Comparison of ENCODE assay signal across 8 cellular contexts in genomic region chr12:59595097-59595496, GRCh38. TPM values are rescaled to one million over a fixed set of nuclear protein-coding genes. Genes with fewer than 3 reads are reported as not detected.
DNase-seq lines count a peak whose midpoint lies in the region; ATAC-seq, FAIRE-seq and TF ChIP-seq lines count a peak whose summit lies in the region.

No MANE protein-coding gene starts in this region.

- 2% methylated on average over 1 of the region's 1 CpG for WGBS in HepG2 (ENCODE audit: low lambda C conversion rate)

- no peaks in the 10 kb centered on the region for H3K36me3 ChIP-seq in HepG2 (replicated peaks in 1 of 2; ENCODE audit: control insufficient read depth in 1 of 2, insufficient read depth in 2 of 2, low read length in 2 of 2)

- peak overlapping the region; percentile 98 for H3K4me2 ChIP-seq in HepG2 (ENCODE audit: low read depth, low read length)

- TF ChIP-seq EP300 in HepG2 (IDR thresholded peaks at IDR 0.05; ENCODE audit: low read depth in 2 of 2, low read length in 2 of 2) = no peak
- TF ChIP-seq EP300 in HepG2 (CRISPR knock-in tag; IDR thresholded peaks at IDR 0.05; ENCODE audit: borderline replicate concordance) = no peak

- H3K9me3 ChIP-seq in HepG2 (ENCODE audit: low read length) = no peaks in the 10 kb centered on the region

- no peaks in the 10 kb centered on the region for H3K79me2 ChIP-seq in HepG2 (ENCODE audit: insufficient read depth, low read length)

- no TSS peak for BruUV-seq in HepG2 (replicated peaks; lab: Mats Ljungman, UMichigan)

- ATAC-seq in activated naive CD4-positive, alpha-beta T cell treated with anti-CD3 and anti-CD28 coated beads, Interleukin-2, amount 50 U/mL, for 72 hours = no peak
- no peak for ATAC-seq in HepG2
- no peak for ATAC-seq in HG03520 (IDR thresholded peaks at IDR 0.05; ENCODE audit: unreplicated experiment)

- no peak overlapping the region for H2AFZ ChIP-seq in HepG2 (ENCODE audit: low read length)

- peak overlapping the region; percentile 38 to 71 (median 69); a peak in 4 of 6 replicates for H3K4me3 ChIP-seq in HepG2 (replicated peaks in 1 of 3; ENCODE audit: insufficient read depth in 1 of 3, low read depth in 2 of 3, low read length in 3 of 3)

- peaks cover 14% of the 10 kb centered on the region for H3K36me3 Mint-ChIP-seq in activated naive CD4-positive, alpha-beta T cell treated with anti-CD3 and anti-CD28 coated beads for 36 hours (ENCODE audit: low read depth)
- peaks cover 23 to 32% of the 10 kb centered on the region in 2 donors for H3K36me3 Mint-ChIP-seq in activated naive CD4-positive, alpha-beta T cell treated with anti-CD3 and anti-CD28 coated beads, Interleukin-2, amount 50 U/mL, for 72 hours
- peaks cover 3% of the 10 kb centered on the region for H3K36me3 Mint-ChIP-seq in type B pancreatic cell

- H3K27me3 ChIP-seq in HepG2 (ENCODE audit: control insufficient read depth in 1 of 2, insufficient read depth in 2 of 2, low read length in 2 of 2) = peaks cover 0 to 11% of the 10 kb centered on the region in 2 experiments; a peak in 1 of 5 replicates

- H3K27me3 Mint-ChIP-seq in activated naive CD4-positive, alpha-beta T cell treated with anti-CD3 and anti-CD28 coated beads for 36 hours (ENCODE audit: low read depth) = no peaks in the 10 kb centered on the region
- H3K27me3 Mint-ChIP-seq in type B pancreatic cell = peaks cover 8% of the 10 kb centered on the region

- TF ChIP-seq CTCF in HepG2 (CRISPR knock-in tag; IDR thresholded peaks at IDR 0.05) = no peak
- no peak for TF ChIP-seq CTCF in type B pancreatic cell (conservative IDR thresholded peaks at IDR 0.05)

- FAIRE-seq in HepG2 (lab: Jason Lieb, UNC) = no peak

- H3K9me3 Mint-ChIP-seq in activated naive CD4-positive, alpha-beta T cell treated with anti-CD3 and anti-CD28 coated beads for 36 hours = no peaks in the 10 kb centered on the region
- H3K9me3 Mint-ChIP-seq in activated naive CD4-positive, alpha-beta T cell treated with anti-CD3 and anti-CD28 coated beads, Interleukin-2, amount 50 U/mL, for 72 hours = peaks cover 0 to 4% of the 10 kb centered on the region in 2 donors
- no peaks in the 10 kb centered on the region for H3K9me3 Mint-ChIP-seq in type B pancreatic cell

- no peak overlapping the region for H3K27ac ChIP-seq in HepG2 (ENCODE audit: extremely low read length, insufficient read depth, low read length)

- in situ Hi-C loops in HepG2 (cut with HindIII; ENCODE audit: extremely low pct_ligation_motif_present, low pct_unique_long_range_greater_than_20kb) = no loop called here

- TF ChIP-seq POLR2A in HepG2 (IDR thresholded peaks at IDR 0.05; ENCODE audit: insufficient read depth in 1 of 2, low read depth in 2 of 2, low read length in 2 of 2) = no peak

- H3K4me1 ChIP-seq in HepG2 (ENCODE audit: insufficient read depth, low read length) = peaks cover 8% of the 10 kb centered on the region; the same call in 1 of the 2 replicates

- intact Hi-C loops in activated naive CD4-positive, alpha-beta T cell treated with anti-CD3 and anti-CD28 coated beads for 36 hours (cut with micrococcal nuclease) = loop anchor here (1.0 to 5.0 kb wide), 4 partner anchors 16 to 1903 kb away; partner anchors contain the start of gene OS9
- intact Hi-C loops in HepG2 (cut with micrococcal nuclease; ENCODE audit: unreplicated experiment) = loop anchor here (10.0 kb wide), 1 partner anchor 210 kb away; no protein-coding TSS in a partner anchor

- peak overlapping the region; percentile 98 for H3K27ac Mint-ChIP-seq in activated naive CD4-positive, alpha-beta T cell treated with anti-CD3 and anti-CD28 coated beads for 36 hours
- H3K27ac Mint-ChIP-seq in activated naive CD4-positive, alpha-beta T cell treated with anti-CD3 and anti-CD28 coated beads, Interleukin-2, amount 50 U/mL, for 72 hours = peak overlapping the region; percentile 85 to 99
- H3K27ac Mint-ChIP-seq in type B pancreatic cell = peak overlapping the region; percentile 94

- H4K20me1 ChIP-seq in HepG2 (ENCODE audit: insufficient read depth, low read length) = no peaks in the 10 kb centered on the region

- POLR2A ChIA-PET in HepG2 (lab: Yijun Ruan, JAX) = no interaction called here

- peaks cover 42% of the 10 kb centered on the region for H3K4me1 Mint-ChIP-seq in activated naive CD4-positive, alpha-beta T cell treated with anti-CD3 and anti-CD28 coated beads for 36 hours (ENCODE audit: low read depth)
- H3K4me1 Mint-ChIP-seq in type B pancreatic cell (ENCODE audit: unreplicated experiment) = peaks cover 19% of the 10 kb centered on the region

- CTCF ChIA-PET in activated naive CD4-positive, alpha-beta T cell treated with anti-CD3 and anti-CD28 coated beads for 36 hours (lab: Charles Lee) = interaction anchor here (1.2 kb wide), 1 partner anchor 213 kb away, joined by 3 read pairs; no protein-coding TSS in a partner anchor
- CTCF ChIA-PET in HepG2 (lab: Yijun Ruan, JAX; ENCODE audit: low intra/inter-chr PET ratio, low total read pairs) = no interaction called here

- no peak for TF ChIP-seq RAD21 in HepG2 (CRISPR knock-in tag; IDR thresholded peaks at IDR 0.05)

- no peak overlapping the region for H3K9ac ChIP-seq in HepG2 (ENCODE audit: insufficient read depth, low read depth, low read length)

- no peak for DNase-seq in activated naive CD4-positive, alpha-beta T cell treated with anti-CD3 and anti-CD28 coated beads for 36 hours
- no peak for DNase-seq in activated naive CD4-positive, alpha-beta T cell treated with Interleukin-2 at 50 U/mL for 16 hours
- no peak for DNase-seq in activated naive CD4-positive, alpha-beta T cell treated with anti-CD3 and anti-CD28 coated beads, Interleukin-2, amount 50 U/mL, for 72 hours (ENCODE audit: low spot score in 2 of 2)
- DNase-seq in HepG2 (ENCODE audit: low spot score) (no peak), type B pancreatic cell (ENCODE audit: extremely low spot score, unreplicated experiment) (no peak), cerebellar cortex (ENCODE audit: low spot score) (no peak), DMS153 (lab: John Stamatoyannopoulos, UW) (no peak)

- H3K4me3 Mint-ChIP-seq in activated naive CD4-positive, alpha-beta T cell treated with anti-CD3 and anti-CD28 coated beads for 36 hours = peak overlapping the region; percentile 89
- H3K4me3 Mint-ChIP-seq in type B pancreatic cell = peak overlapping the region; percentile 91

TF ChIP-seq in HepG2, 621 proteins besides CTCF, POLR2A, EP300 and RAD21 (continues in another document):
- no peak for TF ChIP-seq RFX1 (IDR thresholded peaks at IDR 0.05)

RNA-seq across cellular contexts. Expression of gene SLC16A7, which starts 0.7 kb away (rescaled TPM):
- 10 to 100 TPM; 27.5 to 27.8 TPM for total RNA-seq in activated naive CD4-positive, alpha-beta T cell treated with anti-CD3 and anti-CD28 coated beads for 36 hours
- 10 to 100 TPM; 29.2 to 41.8 TPM for total RNA-seq in activated naive CD4-positive, alpha-beta T cell treated with anti-CD3 and anti-CD28 coated beads, Interleukin-2, amount 50 U/mL, for 72 hours
- total RNA-seq in HepG2 (2016; rRNA removed; fragmentation: Illumina TruSeq; extraction: Trizol) (1.3 TPM in 2 replicates), type B pancreatic cell (ENCODE audit: low replicate concordance) (11.5 and 12.9 TPM in 2 replicates)
- total RNA-seq in HepG2 (2016; cell fraction: cytosol; rRNA removed; fragmentation: Illumina TruSeq; extraction: Trizol; ENCODE audit: low read depth) = 0.10 and 0.18 TPM in 2 replicates
- 1.4 and 1.5 TPM in 2 replicates for total RNA-seq in HepG2 (2016; cell fraction: insoluble cytoplasmic fraction; rRNA removed; fragmentation: Illumina TruSeq; extraction: Trizol)
- total RNA-seq in HepG2 (2016; cell fraction: membrane; rRNA removed; fragmentation: Illumina TruSeq; extraction: Trizol) = 0.45 and 0.46 TPM in 2 replicates
- total RNA-seq in HepG2 (2016; cell fraction: nucleus; rRNA removed; fragmentation: Illumina TruSeq; extraction: Trizol) = 1.6 and 2.1 TPM in 2 replicates
- 0.99 and 1.6 TPM in 2 replicates for polyA plus RNA-seq in HepG2 (2011; rRNA removed)
- 0.79 and 0.86 TPM in 2 replicates for polyA plus RNA-seq in HepG2 (2011; cell fraction: cytosol; rRNA removed)
- 0.53 and 0.55 TPM in 2 replicates for polyA plus RNA-seq in HepG2 (2011; cell fraction: nucleus; rRNA removed)
- 0.19 and 1.5 TPM in 2 replicates for polyA plus RNA-seq in HepG2 (2012)
- 0.02 and 0.10 TPM in 2 replicates for polyA plus RNA-seq in HepG2 (2016; cell fraction: cytosol; fragmentation: Illumina TruSeq; extraction: Trizol; ENCODE audit: low read depth)
- 0.19 and 0.42 TPM in 2 replicates for polyA plus RNA-seq in HepG2 (2016; cell fraction: insoluble cytoplasmic fraction; fragmentation: Illumina TruSeq; extraction: Trizol; ENCODE audit: low read depth)
- polyA plus RNA-seq in HepG2 (2016; cell fraction: membrane; fragmentation: Illumina TruSeq; extraction: Trizol; ENCODE audit: low read depth) = 0.17 TPM in 1 of 2 replicates, not detected in the other
- 0.39 and 0.55 TPM in 2 replicates for polyA plus RNA-seq in HepG2 (2016; cell fraction: nucleus; fragmentation: Illumina TruSeq; extraction: Trizol; ENCODE audit: insufficient read depth, low read depth)
- 6.9 and 63.8 TPM in 2 replicates for polyA minus RNA-seq in HepG2 (2011; rRNA and poly(A)+ RNA removed; ENCODE audit: low replicate concordance)
- 2.7 and 4.1 TPM in 2 replicates for polyA minus RNA-seq in HepG2 (2011; cell fraction: cytosol; rRNA and poly(A)+ RNA removed)
- 8.6 and 9.3 TPM in 2 replicates for polyA minus RNA-seq in HepG2 (2011; cell fraction: nucleus; rRNA and poly(A)+ RNA removed)
